Comparison of ENCODE assay signal across 2 cellular contexts in genomic region chr6:32983493-32983848, GRCh38.
TF ChIP-seq lines count a peak whose summit lies in the region.

No MANE protein-coding gene starts in this region.

TF ChIP-seq in SK-N-SH, 30 proteins besides CTCF, POLR2A, EP300 and RAD21:
- TF ChIP-seq JUND (IDR thresholded peaks at IDR 0.05) (0 out of 2 replicates have a peak, but pooled peaks have one; percentile 10), NFIC (IDR thresholded peaks at IDR 0.05; ENCODE audit: borderline replicate concordance) (no peak)

TF ChIP-seq in endothelial cell of umbilical vein, 7 proteins besides CTCF, POLR2A, EP300 and RAD21:
- TF ChIP-seq POLR2AphosphoS5 (IDR thresholded peaks at IDR 0.05; ENCODE audit: insufficient read depth, low read depth, low read length), result peak; percentile 1
- no peak for TF ChIP-seq GATA2 (IDR thresholded peaks at IDR 0.05; ENCODE audit: insufficient read depth, insufficient read length, low read depth, low read length)
